In genomic region chr16:30997887-30998711, GRCh38 we compare ENCODE assay signal across 8 cellular contexts. TPM values are rescaled to one million over a fixed set of nuclear protein-coding genes. Genes with fewer than 3 reads are reported as not detected.
A peak's percentile ranks its signal among the peaks of the same experiment; 100 is the strongest.
DNase-seq lines count a peak whose midpoint lies in the region; ATAC-seq and TF ChIP-seq lines count a peak whose summit lies in the region.

No MANE protein-coding gene starts in this region.

- H3K4me1 ChIP-seq in PC-9 (replicated peaks; ENCODE audit: insufficient read depth) (peaks cover 24% of the 10 kb centered on the region), esophagus muscularis mucosa (peaks cover 13 to 23% (median 20%) of the 10 kb centered on the region in 4 donors), HAP-1 (no peaks in the 10 kb centered on the region), prostate gland (replicated peaks) (no peaks in the 10 kb centered on the region)

- H3K4me3 Mint-ChIP-seq in Calu3 (ENCODE audit: low read depth, unreplicated experiment) = peak overlapping the region; percentile 74

- H2AFZ ChIP-seq in PC-9 = peak overlapping the region; percentile 80

- H3K36me3 ChIP-seq in PC-9 (ENCODE audit: low read depth) = no peaks in the 10 kb centered on the region
- H3K36me3 ChIP-seq in esophagus muscularis mucosa = no peaks in the 10 kb centered on the region
- H3K36me3 ChIP-seq in HAP-1 (replicated peaks) = no peaks in the 10 kb centered on the region
- no peaks in the 10 kb centered on the region for H3K36me3 ChIP-seq in prostate gland

- intact Hi-C loops in Calu3 (cut with micrococcal nuclease; ENCODE audit: unreplicated experiment) (no loop called here), PC-9 (cut with micrococcal nuclease; ENCODE audit: unreplicated experiment) (loop anchor here (1.0 kb wide), 2 partner anchors 35 to 182 kb away; partner anchors contain the start of genes FUS and STX4), esophagus muscularis mucosa (cut with DNase I) (loop anchor here (5.0 kb wide), 1 partner anchor 34 kb away; the partner anchor contains the start of gene STX4), prostate gland (cut with DNase I) (loop anchor here (5.0 kb wide), 1 partner anchor 34 kb away; the partner anchor contains the start of gene STX4)

- H3K9me3 Mint-ChIP-seq in Calu3 (ENCODE audit: low read depth, unreplicated experiment) = no peaks in the 10 kb centered on the region

- peak overlapping the region; percentile 80 for H3K27ac ChIP-seq in PC-9
- peak overlapping the region; percentile 80 to 87 (median 83) for H3K27ac ChIP-seq in esophagus muscularis mucosa (replicated peaks in 1 of 4)
- no peak overlapping the region for H3K27ac ChIP-seq in prostate gland

- H3K27me3 Mint-ChIP-seq in Calu3 (ENCODE audit: unreplicated experiment) = peaks cover 24% of the 10 kb centered on the region

- no peak for TF ChIP-seq POLR2A in esophagus muscularis mucosa (IDR thresholded peaks at IDR 0.05; ENCODE audit: low read depth)
- TF ChIP-seq POLR2A in prostate gland (IDR thresholded peaks at IDR 0.05) = no peak

- no peak for TF ChIP-seq EP300 in esophagus muscularis mucosa (IDR thresholded peaks at IDR 0.05)

- TF ChIP-seq CTCF in Calu3 (IDR thresholded peaks at IDR 0.05; ENCODE audit: unreplicated experiment) (no peak), PC-9 (conservative IDR thresholded peaks at IDR 0.05) (no peak), esophagus muscularis mucosa (IDR thresholded peaks at IDR 0.05) (no peak), omental fat pad (IDR thresholded peaks at IDR 0.05) (no peak), prostate gland (IDR thresholded peaks at IDR 0.05) (no peak)

- H3K36me3 Mint-ChIP-seq in Calu3 (ENCODE audit: insufficient read depth, unreplicated experiment) = peaks cover 16% of the 10 kb centered on the region

- peak overlapping the region; percentile 98 for H3K4me2 ChIP-seq in PC-9

- H3K79me2 ChIP-seq in PC-9 (ENCODE audit: low read depth) = no peaks in the 10 kb centered on the region

- H3K27ac Mint-ChIP-seq in Calu3 (ENCODE audit: unreplicated experiment) = no peak overlapping the region

- H3K9me2 ChIP-seq in PC-9 (ENCODE audit: insufficient read depth) = no peaks in the 10 kb centered on the region

- WGBS in esophagus muscularis mucosa = 55% methylated on average over 18 of the region's 18 CpGs
- 82% methylated on average over 18 of the region's 18 CpGs for WGBS in prostate gland

- no peaks in the 10 kb centered on the region for H3K27me3 ChIP-seq in PC-9 (ENCODE audit: insufficient read depth, low read depth)
- peaks cover 0 to 7% (median 0%) of the 10 kb centered on the region in 4 donors for H3K27me3 ChIP-seq in esophagus muscularis mucosa
- H3K27me3 ChIP-seq in HAP-1 (ENCODE audit: low read depth) = no peaks in the 10 kb centered on the region
- H3K27me3 ChIP-seq in prostate gland (replicated peaks; ENCODE audit: insufficient read depth) = no peaks in the 10 kb centered on the region

- peak; percentile 61 for ATAC-seq in omental fat pad (ENCODE audit: low FRiP score)
- no peak for ATAC-seq in HG03175 (IDR thresholded peaks at IDR 0.05; ENCODE audit: unreplicated experiment)

- H3K9me3 ChIP-seq in PC-9 (ENCODE audit: insufficient read depth, low read depth) (no peaks in the 10 kb centered on the region), esophagus muscularis mucosa (no peaks in the 10 kb centered on the region), HAP-1 (no peaks in the 10 kb centered on the region), prostate gland (no peaks in the 10 kb centered on the region)

- CTCF ChIA-PET in Calu3 (lab: Charles Lee) = interaction anchor here (0.6 to 1.1 kb wide), 3 partner anchors 12 to 201 kb away, joined by 3 read pairs; partner anchors contain the start of gene HSD3B7
- CTCF ChIA-PET in PC-9 (lab: Charles Lee) = interaction anchor here (0.5 to 0.9 kb wide), 3 partner anchors 13 to 159 kb away, joined by 4 to 9 read pairs (median 5); partner anchors contain the start of gene HSD3B7

- peaks cover 20% of the 10 kb centered on the region for H3K4me1 Mint-ChIP-seq in Calu3 (ENCODE audit: low read depth, unreplicated experiment)

- no peaks in the 10 kb centered on the region for H4K20me1 ChIP-seq in PC-9 (ENCODE audit: insufficient read depth)

- DNase-seq in Calu3 (peak; percentile 47), PC-9 (peak; percentile 77 to 86), esophagus muscularis mucosa (ENCODE audit: extremely low spot score) (no peak), omental fat pad (ENCODE audit: low spot score) (peak; percentile 42), medulla oblongata (ENCODE audit: extremely low spot score) (no peak), HAP-1 (ENCODE audit: low spot score in 2 of 2) (no peak), prostate gland (ENCODE audit: low spot score) (no peak)

- in situ Hi-C loops in HAP-1 (cut with MboI; ENCODE audit: low sequenced_read_pairs) = loop anchor here (10.0 kb wide), 2 partner anchors 447 to 867 kb away; partner anchors contain the start of gene ZNF843

- peaks cover 41% of the 10 kb centered on the region for H3F3A ChIP-seq in PC-9 (ENCODE audit: insufficient read depth, low read depth)

- BruUV-seq in Calu3 (replicated peaks; lab: Mats Ljungman, UMichigan) = no TSS peak
- TSS peak; percentile 48 for BruUV-seq in PC-9 (replicated peaks; lab: Mats Ljungman, UMichigan)

- POLR2A ChIA-PET in PC-9 (lab: Charles Lee; ENCODE audit: unreplicated experiment) = interaction anchor here (0.6 to 1.0 kb wide), 2 partner anchors 76 to 144 kb away, joined by 4 to 9 read pairs; partner anchors contain the start of gene ZNF668

- H3K4me3 ChIP-seq in PC-9 (peak overlapping the region; percentile 67), esophagus muscularis mucosa (peak overlapping the region in 3 of 4 donors; percentile 60 to 70 (median 65)), HAP-1 (no peak overlapping the region), prostate gland (no peak overlapping the region)

RNA-seq across cellular contexts. Expression of gene STX1B, which starts 12.3 kb away (rescaled TPM):
- total RNA-seq in Calu3 (2022) (0.61 and 1.3 TPM in 2 replicates), PC-9 (2021) (3.9 and 5.6 TPM in 2 replicates), esophagus muscularis mucosa (1 to 10 TPM in 3 of 4 donors, under 1 TPM in 1; 0.92 to 2.6 (median 1.8) TPM), omental fat pad (1 to 10 TPM in 2 of 4 donors, under 1 TPM in 2; 0.47 to 1.9 (median 1.0) TPM), prostate gland (under 1 TPM; 0.36 to 0.91 TPM)

RNA-seq across cellular contexts. Expression of gene HSD3B7, which starts 13.1 kb away (rescaled TPM):
- total RNA-seq in Calu3 (2022) (25.3 and 29.2 TPM in 2 replicates), PC-9 (2021) (34.8 and 44.2 TPM in 2 replicates), esophagus muscularis mucosa (10 to 100 TPM; 15.4 to 33.0 (median 17.9) TPM), omental fat pad (10 to 100 TPM; 23.2 to 45.3 (median 33.0) TPM), prostate gland (10 to 100 TPM; 10.3 to 10.7 TPM)

RNA-seq across cellular contexts. Expression of gene STX4, which starts 35.3 kb away (rescaled TPM):
- total RNA-seq in Calu3 (2022) (100 and 104 TPM in 2 replicates), PC-9 (2021) (85.8 and 100 TPM in 2 replicates), esophagus muscularis mucosa (10 to 100 TPM; 36.8 to 54.0 (median 41.0) TPM), omental fat pad (10 to 100 TPM; 40.9 to 93.7 (median 66.8) TPM), prostate gland (10 to 100 TPM; 40.7 to 51.7 TPM)

RNA-seq across cellular contexts. Expression of gene SETD1A, which starts 40.5 kb away (rescaled TPM):
- total RNA-seq in Calu3 (2022) (28.8 and 30.5 TPM in 2 replicates), PC-9 (2021) (29.6 and 33.2 TPM in 2 replicates), esophagus muscularis mucosa (10 to 100 TPM in 2 of 4 donors, 1 to 10 TPM in 2; 7.1 to 25.4 (median 9.9) TPM), omental fat pad (10 to 100 TPM in 2 of 4 donors, 1 to 10 TPM in 2; 5.3 to 13.6 (median 9.2) TPM), prostate gland (10 to 100 TPM in 1 of 2 donors, 1 to 10 TPM in 1; 10.0 to 29.1 TPM)

RNA-seq across cellular contexts. Expression of gene ORAI3, which starts 49.2 kb away (rescaled TPM):
- total RNA-seq in Calu3 (2022) (14.7 and 15.4 TPM in 2 replicates), PC-9 (2021) (40.7 and 43.5 TPM in 2 replicates), esophagus muscularis mucosa (10 to 100 TPM; 33.0 to 56.5 (median 45.8) TPM), omental fat pad (10 to 100 TPM; 15.5 to 42.6 (median 33.9) TPM), prostate gland (100 to 1,000 TPM in 1 of 2 donors, 10 to 100 TPM in 1; 74.6 to 114 TPM)

Comparison
In these comparisons a context has a peak if more than half of its experiments do, and no peak if none do; other contexts are left out.
1. DNase-seq: peak in Calu3 (single experiment), PC-9 (2 of 2) and omental fat pad (single experiment); none in esophagus muscularis mucosa (single experiment), medulla oblongata (single experiment), HAP-1 (0 of 2) and prostate gland (single experiment).
2. H3K27ac ChIP-seq: peak in PC-9 (single experiment) and esophagus muscularis mucosa (4 of 4); none in prostate gland (0 of 2).
3. H3K4me3 ChIP-seq: peak in PC-9 (single experiment) and esophagus muscularis mucosa (3 of 4); none in HAP-1 (single experiment) and prostate gland (0 of 2).